ENCODE assay signal across 7 cellular contexts in the genomic region with DNA sequence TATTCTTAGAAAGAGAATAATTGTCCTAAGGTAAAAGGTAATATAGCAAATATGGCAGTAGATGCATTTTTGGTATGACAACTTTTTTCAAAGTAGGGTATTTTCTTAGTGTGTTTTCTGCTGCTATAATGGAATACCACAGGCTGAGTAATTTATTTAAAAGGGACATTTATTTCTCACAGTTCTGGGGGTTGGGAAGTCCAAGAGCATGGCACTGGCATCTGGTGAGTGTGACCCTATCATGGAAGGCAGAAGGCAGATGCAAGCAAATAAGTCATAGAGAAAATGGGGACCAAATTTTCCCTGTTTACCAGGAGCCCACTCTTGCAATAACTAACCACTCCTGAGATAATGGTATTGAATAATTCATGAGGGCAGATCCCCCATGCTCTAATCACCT.
"Had no signal": no experiment of that assay in that cellular context is flagged by ENCODE, and none has a peak within 500 bp of the region (broad histone marks: within the 10 kb centered on the region; RNA-seq: fewer than 3 reads in every experiment).

No MANE protein-coding gene starts in this region.

- H3K27ac ChIP-seq: HL-60, KMS-11 had no signal

- DNase-seq: IMR-90, KBM-7, KG1 had no signal

- H3K9ac ChIP-seq: KMS-11 had no signal

- ATAC-seq: K562 had no signal

- H3K4me2 ChIP-seq: KMS-11 had no signal

- FAIRE-seq: HTR-8/SVneo, K562 had no signal

- H3K4me3 ChIP-seq: K562 had no signal
